ENCODE assay signal across 35 cellular contexts in genomic region chr5:157649091-157649490, GRCh38. TPM values are rescaled to one million over a fixed set of nuclear protein-coding genes. Genes with fewer than 3 reads are reported as not detected.
"Had no signal": no experiment of that assay in that cellular context is flagged by ENCODE, and none has a peak within 500 bp of the region (broad histone marks: within the 10 kb centered on the region; RNA-seq: fewer than 3 reads in every experiment).

No MANE protein-coding gene starts in this region.

- H3K27me3 Mint-ChIP-seq: activated CD4-positive, alpha-beta T cell treated with anti-CD3 and anti-CD28 coated beads for 36 hours had no signal

- DNase-seq: activated CD4-positive, alpha-beta T cell treated with anti-CD3 and anti-CD28 coated beads for 36 hours; activated CD4-positive, alpha-beta T cell treated with anti-CD3 and anti-CD28 coated beads, Interleukin-2, amount 10 ng/mL, durations not matched to agents 7 days and 5 days; activated CD4-positive, alpha-beta T cell treated with anti-CD3 and anti-CD28 coated beads, Interleukin-2, amount 50 U/mL, for 48 hours; activated CD8-positive, alpha-beta memory T cell treated with anti-CD3 and anti-CD28 coated beads, Interleukin-2, amount 50 U/mL, for 4 hours; activated CD8-positive, alpha-beta T cell treated with anti-CD3 and anti-CD28 coated beads, Interleukin-2, amount 10 ng/mL, durations not matched to agents 7 days and 5 days; activated gamma-delta T cell treated with Interleukin-2 at 50 U/mL for 16 hours; activated naive CD4-positive, alpha-beta T cell treated with anti-CD3 and anti-CD28 coated beads for 36 hours; activated T-cell treated with anti-CD3 and anti-CD28 coated beads for 4 hours; activated T-cell treated with anti-CD3 and anti-CD28 coated beads, Interleukin-2, amount 50 U/mL, for 4 hours; adrenal gland; caudate nucleus; NCI-H1092 treated with DMSO at 0.1 percent for 48 hours; NCI-H1417; NCI-H146; NCI-H187; NCI-H2029 treated with DMSO at 0.1 percent for 48 hours; NCI-H2107; NCI-H2171; NCI-H510A; NCI-H526; NCI-H748 treated with DMSO at 0.1 percent for 48 hours; PC-9; Right ventricle myocardium superior; SW 1271; T1000 had no signal

- FAIRE-seq: bronchial epithelial cell, K562 had no signal

- H3K27me3 ChIP-seq: adrenal gland had no signal

- H2AFZ ChIP-seq: PC-9 had no signal

- H3K27ac Mint-ChIP-seq: activated CD4-positive, alpha-beta T cell treated with anti-CD3 and anti-CD28 coated beads for 36 hours; activated CD4-positive, alpha-beta T cell treated with anti-CD3 and anti-CD28 coated beads, Interleukin-2, amount 10 ng/mL, durations not matched to agents 7 days and 5 days; activated CD8-positive, alpha-beta T cell treated with anti-CD3 and anti-CD28 coated beads, Interleukin-2, amount 10 ng/mL, durations not matched to agents 7 days and 5 days; activated naive CD4-positive, alpha-beta T cell treated with anti-CD3 and anti-CD28 coated beads for 36 hours; activated naive CD4-positive, alpha-beta T cell treated with anti-CD3 and anti-CD28 coated beads, Interleukin-2, amount 50 U/mL, for 72 hours; activated T-helper 1 cell treated with anti-CD3 and anti-CD28 coated beads, Interleukin-12 subunit alpha, Interleukin-12 subunit beta, Interleukin-2, Interleukin-4 antibody, amounts not matched to agents 30 ng/mL and 10 ng/mL and 1 ng/mL, durations not matched to agents 14 hours and 24 hours and 36 hours; brain had no signal

- H3K9me3 ChIP-seq: adrenal gland had no signal

- H3K4me3 ChIP-seq: adrenal gland, K562, PC-9 had no signal

- H3K36me3 ChIP-seq: adrenal gland had no signal

- H3K27ac ChIP-seq: adrenal gland, PC-9 had no signal

- ATAC-seq: activated CD4-positive, alpha-beta T cell treated with anti-CD3 and anti-CD28 coated beads for 36 hours; activated CD4-positive, CD25-positive, alpha-beta regulatory T cell treated with anti-CD3 and anti-CD28 coated beads, Interleukin-2, amount 50 U/mL, for 24 hours; activated CD8-positive, alpha-beta T cell treated with anti-CD3 and anti-CD28 coated beads, Interleukin-2, amount 10 ng/mL, durations not matched to agents 7 days and 5 days; activated naive CD4-positive, alpha-beta T cell treated with anti-CD3 and anti-CD28 coated beads, Interleukin-2, amount 50 U/mL, for 72 hours; activated T-cell treated with anti-CD3 and anti-CD28 coated beads, Interleukin-2, amount 50 U/mL, for 4 hours; K562 had no signal

- H3K4me3 Mint-ChIP-seq: activated CD4-positive, alpha-beta T cell treated with anti-CD3 and anti-CD28 coated beads for 36 hours; activated CD4-positive, alpha-beta T cell treated with anti-CD3 and anti-CD28 coated beads, Interleukin-2, amount 10 ng/mL, durations not matched to agents 7 days and 5 days; activated CD8-positive, alpha-beta T cell treated with anti-CD3 and anti-CD28 coated beads, Interleukin-2, amount 10 ng/mL, durations not matched to agents 7 days and 5 days; activated naive CD4-positive, alpha-beta T cell treated with anti-CD3 and anti-CD28 coated beads for 36 hours; activated T-cell treated with anti-CD3 and anti-CD28 coated beads, Interleukin-2, amount 50 U/mL, for 4 hours; activated T-helper 1 cell treated with anti-CD3 and anti-CD28 coated beads, Interleukin-12 subunit alpha, Interleukin-12 subunit beta, Interleukin-2, Interleukin-4 antibody, amounts not matched to agents 30 ng/mL and 10 ng/mL and 1 ng/mL, durations not matched to agents 14 hours and 24 hours and 36 hours; brain had no signal

- H3K4me1 Mint-ChIP-seq: brain had no signal

- H3K4me2 ChIP-seq: PC-9 had no signal

RNA-seq across cellular contexts. Expression of gene SOX30, which starts 3.1 kb away (rescaled TPM):
- total RNA-seq: bronchial epithelial cell, K562 had no signal
- polyA plus RNA-seq: K562 had no signal

RNA-seq across cellular contexts. Expression of gene C5orf52, which starts 22.2 kb away (rescaled TPM):
- total RNA-seq: activated CD4-positive, alpha-beta T cell treated with anti-CD3 and anti-CD28 coated beads for 36 hours; activated CD4-positive, alpha-beta T cell treated with anti-CD3 and anti-CD28 coated beads, Interleukin-2, amount 10 ng/mL, durations not matched to agents 7 days and 5 days; activated CD8-positive, alpha-beta T cell treated with anti-CD3 and anti-CD28 coated beads, Interleukin-2, amount 10 ng/mL, durations not matched to agents 7 days and 5 days; activated naive CD4-positive, alpha-beta T cell treated with anti-CD3 and anti-CD28 coated beads for 36 hours; activated naive CD4-positive, alpha-beta T cell treated with anti-CD3 and anti-CD28 coated beads, Interleukin-2, amount 50 U/mL, for 72 hours; activated T-cell treated with anti-CD3 and anti-CD28 coated beads, Interleukin-2, amount 50 U/mL, for 4 hours; adrenal gland; bronchial epithelial cell; K562; M059J; OCI-LY7; PC-9; Right ventricle myocardium superior; T-helper 1 cell treated with Interleukin-12 subunit alpha and Interleukin-12 subunit beta and Interleukin-4 antibody, amounts not matched to agents 30 ng/mL and 1 ng/mL, for 36 hours; T-helper 2 cell treated with Interferon-gamma antibody and Interleukin-4, amounts not matched to agents 100 ng/mL and 5 ng/mL, for 36 hours had no signal
- polyA plus RNA-seq: adrenal gland, K562 had no signal
